Comparison of ENCODE assay signal across 7 cellular contexts in genomic region chr1:3650248-3651010, GRCh38. TPM values are rescaled to one million over a fixed set of nuclear protein-coding genes. Genes with fewer than 3 reads are reported as not detected.
DNase-seq lines count a peak whose midpoint lies in the region; ATAC-seq lines count a peak whose summit lies in the region.

No MANE protein-coding gene starts in this region.

- no peaks in the 10 kb centered on the region for H3K9me3 Mint-ChIP-seq in IgD-negative memory B cell
- no peaks in the 10 kb centered on the region for H3K9me3 Mint-ChIP-seq in activated T-helper 1 cell treated with anti-CD3 and anti-CD28 coated beads, Interleukin-12 subunit alpha, Interleukin-12 subunit beta, Interleukin-2, Interleukin-4 antibody, amounts not matched to agents 30 ng/mL and 10 ng/mL and 1 ng/mL, durations not matched to agents 14 hours and 24 hours and 36 hours
- H3K9me3 Mint-ChIP-seq in stimulated activated naive CD8-positive, alpha-beta T cell treated with anti-CD3 and anti-CD28 coated beads, Interleukin-15, amount 100 ng/mL, for 72 hours = no peaks in the 10 kb centered on the region

- peak overlapping the region; percentile 84 to 98 (median 90) for H3K4me3 Mint-ChIP-seq in IgD-negative memory B cell
- H3K4me3 Mint-ChIP-seq in activated T-helper 1 cell treated with anti-CD3 and anti-CD28 coated beads, Interleukin-12 subunit alpha, Interleukin-12 subunit beta, Interleukin-2, Interleukin-4 antibody, amounts not matched to agents 30 ng/mL and 10 ng/mL and 1 ng/mL, durations not matched to agents 14 hours and 24 hours and 36 hours = peak overlapping the region; percentile 84
- peak overlapping the region; percentile 76 to 86 for H3K4me3 Mint-ChIP-seq in stimulated activated naive CD8-positive, alpha-beta T cell treated with anti-CD3 and anti-CD28 coated beads, Interleukin-15, amount 100 ng/mL, for 72 hours

- intact Hi-C loops in activated T-helper 1 cell treated with anti-CD3 and anti-CD28 coated beads, Interleukin-12 subunit alpha, Interleukin-12 subunit beta, Interleukin-2, Interleukin-4 antibody, amounts not matched to agents 30 ng/mL and 10 ng/mL and 1 ng/mL, durations not matched to agents 14 hours and 24 hours and 36 hours (cut with micrococcal nuclease) = loop anchor here (1.0 to 2.0 kb wide), 5 partner anchors 26 to 250 kb away; partner anchors contain the start of genes C1orf174, CEP104, DFFB and LRRC47

- H3K36me3 Mint-ChIP-seq in IgD-negative memory B cell = peaks cover 3% of the 10 kb centered on the region
- peaks cover 6% of the 10 kb centered on the region for H3K36me3 Mint-ChIP-seq in activated T-helper 1 cell treated with anti-CD3 and anti-CD28 coated beads, Interleukin-12 subunit alpha, Interleukin-12 subunit beta, Interleukin-2, Interleukin-4 antibody, amounts not matched to agents 30 ng/mL and 10 ng/mL and 1 ng/mL, durations not matched to agents 14 hours and 24 hours and 36 hours (ENCODE audit: low read depth)

- peaks cover 17 to 43% (median 28%) of the 10 kb centered on the region in 3 donors for H3K4me1 Mint-ChIP-seq in IgD-negative memory B cell
- H3K4me1 Mint-ChIP-seq in activated T-helper 1 cell treated with anti-CD3 and anti-CD28 coated beads, Interleukin-12 subunit alpha, Interleukin-12 subunit beta, Interleukin-2, Interleukin-4 antibody, amounts not matched to agents 30 ng/mL and 10 ng/mL and 1 ng/mL, durations not matched to agents 14 hours and 24 hours and 36 hours (ENCODE audit: low read depth) = peaks cover 23% of the 10 kb centered on the region
- H3K4me1 Mint-ChIP-seq in stimulated activated naive CD8-positive, alpha-beta T cell treated with anti-CD3 and anti-CD28 coated beads, Interleukin-15, amount 100 ng/mL, for 72 hours = peaks cover 39% of the 10 kb centered on the region

- peaks cover 31% of the 10 kb centered on the region for H3K27me3 Mint-ChIP-seq in IgD-negative memory B cell
- H3K27me3 Mint-ChIP-seq in activated T-helper 1 cell treated with anti-CD3 and anti-CD28 coated beads, Interleukin-12 subunit alpha, Interleukin-12 subunit beta, Interleukin-2, Interleukin-4 antibody, amounts not matched to agents 30 ng/mL and 10 ng/mL and 1 ng/mL, durations not matched to agents 14 hours and 24 hours and 36 hours (ENCODE audit: insufficient read depth) = peaks cover 27% of the 10 kb centered on the region
- H3K27me3 Mint-ChIP-seq in stimulated activated naive CD8-positive, alpha-beta T cell treated with anti-CD3 and anti-CD28 coated beads, Interleukin-15, amount 100 ng/mL, for 72 hours = peaks cover 45% of the 10 kb centered on the region

- H3K27ac Mint-ChIP-seq in IgD-negative memory B cell = peak overlapping the region; percentile 63 to 90 (median 89)
- H3K27ac Mint-ChIP-seq in activated T-helper 1 cell treated with anti-CD3 and anti-CD28 coated beads, Interleukin-12 subunit alpha, Interleukin-12 subunit beta, Interleukin-2, Interleukin-4 antibody, amounts not matched to agents 30 ng/mL and 10 ng/mL and 1 ng/mL, durations not matched to agents 14 hours and 24 hours and 36 hours = peak overlapping the region; percentile 42
- H3K27ac Mint-ChIP-seq in stimulated activated naive CD8-positive, alpha-beta T cell treated with anti-CD3 and anti-CD28 coated beads, Interleukin-15, amount 100 ng/mL, for 72 hours = peak overlapping the region in 1 of 2 donors; percentile 95

- no peak for DNase-seq in activated T-helper 1 cell treated with anti-CD3 and anti-CD28 coated beads, Interleukin-12 subunit alpha, Interleukin-12 subunit beta, Interleukin-2, Interleukin-4 antibody, amounts not matched to agents 30 ng/mL and 10 ng/mL and 1 ng/mL, durations not matched to agents 14 hours and 24 hours and 36 hours (ENCODE audit: low spot score)
- DNase-seq in left kidney (ENCODE audit: low read depth, low spot score) = peak; percentile 35
- no peak for DNase-seq in stimulated activated naive CD8-positive, alpha-beta T cell treated with anti-CD3 and anti-CD28 coated beads, Interleukin-15, amount 100 ng/mL, for 72 hours
- no peak for DNase-seq in COLO668 (lab: John Stamatoyannopoulos, UW; ENCODE audit: unreplicated experiment)
- DNase-seq in NCI-H146 treated with DMSO at 0.1 percent for 48 hours (lab: John Stamatoyannopoulos, UW; ENCODE audit: unreplicated experiment) = no peak
- DNase-seq in activated CD4-positive, alpha-beta T cell treated with anti-CD3 and anti-CD28 coated beads, Interleukin-2, amount 50 U/mL, for 1 hour = no peak

- no peak for ATAC-seq in stimulated activated naive CD8-positive, alpha-beta T cell treated with anti-CD3 and anti-CD28 coated beads, Interleukin-15, amount 100 ng/mL, for 72 hours

RNA-seq across cellular contexts. Expression of gene WRAP73, which starts 0.5 kb away (rescaled TPM):
- polyA plus RNA-seq in IgD-negative memory B cell = 29.7 TPM
- 44.9 and 45.5 TPM in 2 replicates for total RNA-seq in activated T-helper 1 cell treated with anti-CD3 and anti-CD28 coated beads, Interleukin-12 subunit alpha, Interleukin-12 subunit beta, Interleukin-2, Interleukin-4 antibody, amounts not matched to agents 30 ng/mL and 10 ng/mL and 1 ng/mL, durations not matched to agents 14 hours and 24 hours and 36 hours

RNA-seq across cellular contexts. Expression of gene TP73, which starts 1.9 kb away (rescaled TPM):
- 0.88 TPM for polyA plus RNA-seq in IgD-negative memory B cell
- total RNA-seq in activated T-helper 1 cell treated with anti-CD3 and anti-CD28 coated beads, Interleukin-12 subunit alpha, Interleukin-12 subunit beta, Interleukin-2, Interleukin-4 antibody, amounts not matched to agents 30 ng/mL and 10 ng/mL and 1 ng/mL, durations not matched to agents 14 hours and 24 hours and 36 hours = 1.4 and 1.5 TPM in 2 replicates

RNA-seq across cellular contexts. Expression of gene TPRG1L, which starts 25.6 kb away (rescaled TPM):
- polyA plus RNA-seq in IgD-negative memory B cell = 37.8 TPM
- total RNA-seq in activated T-helper 1 cell treated with anti-CD3 and anti-CD28 coated beads, Interleukin-12 subunit alpha, Interleukin-12 subunit beta, Interleukin-2, Interleukin-4 antibody, amounts not matched to agents 30 ng/mL and 10 ng/mL and 1 ng/mL, durations not matched to agents 14 hours and 24 hours and 36 hours = 10.3 and 12.5 TPM in 2 replicates

RNA-seq across cellular contexts. Expression of gene MEGF6, which starts 39.1 kb away (rescaled TPM):
- 2.3 TPM for polyA plus RNA-seq in IgD-negative memory B cell
- total RNA-seq in activated T-helper 1 cell treated with anti-CD3 and anti-CD28 coated beads, Interleukin-12 subunit alpha, Interleukin-12 subunit beta, Interleukin-2, Interleukin-4 antibody, amounts not matched to agents 30 ng/mL and 10 ng/mL and 1 ng/mL, durations not matched to agents 14 hours and 24 hours and 36 hours = 1.2 and 2.1 TPM in 2 replicates
